ENCODE assay signal across 17 cellular contexts in the genomic region with DNA sequence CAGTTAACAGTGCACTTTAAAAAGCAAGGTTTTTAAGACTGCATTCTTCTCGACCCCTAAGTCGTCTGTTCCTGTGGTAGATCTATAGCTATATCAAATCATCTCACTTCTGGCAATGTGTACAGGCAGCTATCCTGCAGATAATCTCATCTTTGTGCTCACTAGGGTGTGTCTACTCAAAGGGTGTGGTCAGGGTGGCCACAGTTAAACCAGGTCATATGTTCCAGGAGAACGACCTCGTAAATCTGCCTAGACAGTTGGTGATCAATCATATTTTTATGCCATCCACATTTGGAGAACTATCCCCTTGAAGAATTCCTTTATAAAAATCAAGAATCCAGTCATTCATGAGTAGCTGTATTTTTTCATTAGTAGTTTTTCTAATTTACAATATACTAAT. TPM values are rescaled to one million over a fixed set of nuclear protein-coding genes. Genes with fewer than 3 reads are reported as not detected.
DNase-seq lines count a peak whose midpoint lies in the region; ATAC-seq, FAIRE-seq and TF ChIP-seq lines count a peak whose summit lies in the region.
"Had no signal": no experiment of that assay in that cellular context is flagged by ENCODE, and none has a peak within 500 bp of the region (broad histone marks: within the 10 kb centered on the region; RNA-seq: fewer than 3 reads in every experiment).

No MANE protein-coding gene starts in this region.

- H3K79me2 ChIP-seq in astrocyte (ENCODE audit: insufficient read depth, low read length) (peaks cover 3% of the 10 kb centered on the region), smooth muscle cell (ENCODE audit: low read depth) (no peaks in the 10 kb centered on the region)

- peak; percentile 20 for FAIRE-seq in astrocyte (lab: Jason Lieb, UNC)
- FAIRE-seq: G401.6, GM18507 had no signal

- DNase-seq in astrocyte (ENCODE audit: low read depth): no peak
- peak; percentile 33 for DNase-seq in kidney tubule cell (ENCODE audit: low spot score)
- DNase-seq in smooth muscle cell (lab: John Stamatoyannopoulos, UW; ENCODE audit: unreplicated experiment): no peak
- no peak for DNase-seq in GM13976 (ENCODE audit: low spot score)
- no peak for DNase-seq in gastrocnemius medialis
- no peak for DNase-seq in NOMO-1 (lab: John Stamatoyannopoulos, UW; ENCODE audit: unreplicated experiment in 2 of 2)
- no peak for DNase-seq in effector CD4-positive, alpha-beta T cell
- DNase-seq: activated CD4-positive, alpha-beta memory T cell treated with anti-CD3 and anti-CD28 coated beads for 36 hours; activated effector memory CD4-positive, alpha-beta T cell treated with anti-CD3 and anti-CD28 coated beads, Interleukin-2, amount 50 U/mL, for 16 hours; NCI-H2081; OCI-M1; substantia nigra had no signal

- H3K4me2 ChIP-seq in astrocyte (ENCODE audit: low read length) (peak overlapping the region; percentile 83), smooth muscle cell (peak overlapping the region; percentile 84)

- peaks cover 48% of the 10 kb centered on the region for H3K4me1 Mint-ChIP-seq in astrocyte (ENCODE audit: low read depth, unreplicated experiment)

- 68% methylated on average over 4 of the region's 4 CpGs for WGBS in smooth muscle cell (ENCODE audit: low lambda C conversion rate)

- no peaks in the 10 kb centered on the region for H3K36me3 Mint-ChIP-seq in astrocyte (ENCODE audit: low read depth, unreplicated experiment)
- H3K36me3 Mint-ChIP-seq: activated CD4-positive, alpha-beta memory T cell treated with anti-CD3 and anti-CD28 coated beads for 36 hours had no signal

- no peaks in the 10 kb centered on the region for H3F3A ChIP-seq in smooth muscle cell (ENCODE audit: low read depth)

- H3K4me3 ChIP-seq in HUES48 (ENCODE audit: low read depth, low read length): peak overlapping the region; percentile 60
- H3K4me3 ChIP-seq in astrocyte (ENCODE audit: insufficient read depth, low read depth, low read length): no peak overlapping the region
- H3K4me3 ChIP-seq in smooth muscle cell: peak overlapping the region; percentile 39
- H3K4me3 ChIP-seq in gastrocnemius medialis: no peak overlapping the region

- no peaks in the 10 kb centered on the region for H3K27me3 Mint-ChIP-seq in astrocyte (ENCODE audit: low read depth, unreplicated experiment)

- H2AFZ ChIP-seq in astrocyte (ENCODE audit: low read depth, low read length): no peak overlapping the region
- H2AFZ ChIP-seq in smooth muscle cell (ENCODE audit: low read depth): no peak overlapping the region

- H4K20me1 ChIP-seq in astrocyte (ENCODE audit: insufficient read depth, low read length) (peaks cover 10% of the 10 kb centered on the region), smooth muscle cell (ENCODE audit: low read depth) (no peaks in the 10 kb centered on the region)

- H3K4me3 Mint-ChIP-seq in astrocyte (ENCODE audit: unreplicated experiment): no peak overlapping the region
- H3K4me3 Mint-ChIP-seq: activated CD4-positive, alpha-beta memory T cell treated with anti-CD3 and anti-CD28 coated beads for 36 hours had no signal

- H3K27ac ChIP-seq in HUES48 (ENCODE audit: low read depth, low read length) (peak overlapping the region; percentile 89), astrocyte (ENCODE audit: low read depth, low read length) (no peak overlapping the region), smooth muscle cell (ENCODE audit: low read depth) (no peak overlapping the region), gastrocnemius medialis (no peak overlapping the region)

- ATAC-seq in gastrocnemius medialis: no peak

- TF ChIP-seq POLR2A in gastrocnemius medialis (IDR thresholded peaks at IDR 0.05): no peak

- H3K9me3 ChIP-seq in HUES48 (ENCODE audit: control insufficient read depth, insufficient read depth, low read length) (no peaks in the 10 kb centered on the region), astrocyte (ENCODE audit: insufficient read depth, low read depth, low read length) (no peaks in the 10 kb centered on the region), smooth muscle cell (replicated peaks; ENCODE audit: low read depth) (no peaks in the 10 kb centered on the region), gastrocnemius medialis (no peaks in the 10 kb centered on the region)

- H3K9me3 Mint-ChIP-seq in astrocyte (ENCODE audit: unreplicated experiment): no peaks in the 10 kb centered on the region
- H3K9me3 Mint-ChIP-seq: activated CD4-positive, alpha-beta memory T cell treated with anti-CD3 and anti-CD28 coated beads for 36 hours had no signal

- H3K4me1 ChIP-seq in HUES48 (ENCODE audit: control insufficient read depth, insufficient read depth, low read length): peaks cover 49% of the 10 kb centered on the region
- peaks cover 21% of the 10 kb centered on the region for H3K4me1 ChIP-seq in astrocyte (ENCODE audit: insufficient read depth, low read length)
- H3K4me1 ChIP-seq in smooth muscle cell (ENCODE audit: low read depth): peaks cover 30% of the 10 kb centered on the region
- H3K4me1 ChIP-seq in gastrocnemius medialis: peaks cover 0 to 8% of the 10 kb centered on the region in 2 donors

- TF ChIP-seq CTCF in astrocyte (IDR thresholded peaks at IDR 0.05; ENCODE audit: insufficient read depth, low read depth, low read length): no peak
- no peak for TF ChIP-seq CTCF in smooth muscle cell (IDR thresholded peaks at IDR 0.05; ENCODE audit: borderline replicate concordance, insufficient read depth, poor library complexity, severe bottlenecking)
- no peak for TF ChIP-seq CTCF in GM13976 (IDR thresholded peaks at IDR 0.05; ENCODE audit: borderline replicate concordance, control extremely low read depth, extremely low read depth, insufficient read depth, missing control alignments)
- TF ChIP-seq CTCF in gastrocnemius medialis (IDR thresholded peaks at IDR 0.05 in 4 of 5, conservative IDR thresholded peaks at IDR 0.05 in 1 of 5): no peak

- H3K36me3 ChIP-seq in HUES48 (ENCODE audit: control insufficient read depth, insufficient read depth, low read length) (no peaks in the 10 kb centered on the region), astrocyte (ENCODE audit: insufficient read depth, low read length) (peaks cover 8% of the 10 kb centered on the region), smooth muscle cell (ENCODE audit: low read depth) (no peaks in the 10 kb centered on the region), gastrocnemius medialis (no peaks in the 10 kb centered on the region)
- H3K36me3 ChIP-seq: cardiac muscle cell had no signal

- in situ Hi-C loops in GM13976 (cut with MboI; ENCODE audit: low sequenced_read_pairs, unreplicated experiment): no loop called here
- in situ Hi-C loops in gastrocnemius medialis (cut with MboI; ENCODE audit: low sequenced_read_pairs in 4 of 4): no loop called here

- H3K9ac ChIP-seq in HUES48 (ENCODE audit: low read depth, low read length): 0 out of 2 replicates have a peak overlapping the region, but pooled peaks have one; percentile 77
- H3K9ac ChIP-seq in astrocyte (ENCODE audit: low read length): no peak overlapping the region
- H3K9ac ChIP-seq in smooth muscle cell (ENCODE audit: low read depth): no peak overlapping the region

- intact Hi-C loops in gastrocnemius medialis (cut with DNase I; ENCODE audit: low total_unique reads): no loop called here

- peaks cover 3% of the 10 kb centered on the region; the same call in 1 of the 2 replicates for H3K27me3 ChIP-seq in HUES48 (ENCODE audit: control insufficient read depth, insufficient read depth, low read length)
- no peaks in the 10 kb centered on the region for H3K27me3 ChIP-seq in astrocyte (ENCODE audit: insufficient read depth, low read length)
- peaks cover 43% of the 10 kb centered on the region for H3K27me3 ChIP-seq in smooth muscle cell (ENCODE audit: low read depth)
- H3K27me3 ChIP-seq in gastrocnemius medialis: peaks cover 0 to 6% (median 0%) of the 10 kb centered on the region in 3 donors

- no peak overlapping the region for H3K27ac Mint-ChIP-seq in astrocyte (ENCODE audit: unreplicated experiment)
- H3K27ac Mint-ChIP-seq: activated CD4-positive, alpha-beta memory T cell treated with anti-CD3 and anti-CD28 coated beads for 36 hours had no signal

RNA-seq across cellular contexts. Expression of gene VEPH1, which starts 3.0 kb away (rescaled TPM):
- total RNA-seq in astrocyte (9.3 and 9.4 TPM in 2 replicates), smooth muscle cell (0.58 and 5.0 TPM in 2 replicates), gastrocnemius medialis (under 1 TPM in 1 of 4 donors, not detected in 3; 0.07 TPM)
- polyA plus RNA-seq in smooth muscle cell: 0.92 and 3.0 TPM in 2 replicates
- total RNA-seq: activated CD4-positive, alpha-beta memory T cell treated with anti-CD3 and anti-CD28 coated beads for 36 hours; T-helper 1 cell treated with Interleukin-12 subunit alpha and Interleukin-12 subunit beta and Interleukin-4 antibody, amounts not matched to agents 30 ng/mL and 1 ng/mL, for 36 hours had no signal

Comparison
In these comparisons a context has a peak if more than half of its experiments do, and no peak if none do; other contexts are left out.
1. H3K4me3 ChIP-seq: peak in HUES48 (single experiment) and smooth muscle cell (single experiment); none in astrocyte (single experiment) and gastrocnemius medialis (0 of 4).